ENCODE assay signal across 8 cellular contexts in genomic region chr1:248839168-248839555, GRCh38. TPM values are rescaled to one million over a fixed set of nuclear protein-coding genes. Genes with fewer than 3 reads are reported as not detected.
DNase-seq lines count a peak whose midpoint lies in the region; ATAC-seq and TF ChIP-seq lines count a peak whose summit lies in the region.

No MANE protein-coding gene starts in this region.

- H4K8ac ChIP-seq in H9 (replicated peaks; ENCODE audit: insufficient read length, low read depth, low read length), result no peak overlapping the region

- H3K9me3 Mint-ChIP-seq in H9 (no peaks in the 10 kb centered on the region), type B pancreatic cell (no peaks in the 10 kb centered on the region)

- DNase-seq in H9 (no peak), right cardiac atrium (no peak), glomerular visceral epithelial cell (ENCODE audit: extremely low spot score) (no peak), type B pancreatic cell (ENCODE audit: extremely low spot score, unreplicated experiment) (no peak)
- DNase-seq in stimulated activated naive CD4-positive, alpha-beta T cell treated with Interleukin-2 at 50 U/mL for 16 hours (lab: John Stamatoyannopoulos, UW), result no peak

- H4K20me1 ChIP-seq in H9 (ENCODE audit: control insufficient read depth, insufficient read depth, insufficient read length), result no peaks in the 10 kb centered on the region
- H4K20me1 ChIP-seq in SU-DHL-6 (ENCODE audit: low read depth, low read length), result no peaks in the 10 kb centered on the region

- H3K56ac ChIP-seq in H9 (ENCODE audit: insufficient read length, low read depth, low read length), result no peak overlapping the region

- H2BK12ac ChIP-seq in H9 (ENCODE audit: insufficient read length, low read depth, low read length), result no peak overlapping the region

- TF ChIP-seq CTCF in H9 (conservative IDR thresholded peaks at IDR 0.05), result no peak
- no peak for TF ChIP-seq CTCF in SU-DHL-6 (IDR thresholded peaks at IDR 0.05; ENCODE audit: insufficient read depth, low read length, poor library complexity, severe bottlenecking)
- TF ChIP-seq CTCF in type B pancreatic cell (conservative IDR thresholded peaks at IDR 0.05), result no peak

- H3K14ac ChIP-seq in H9 (ENCODE audit: insufficient read depth, low read length), result peak overlapping the region; percentile 55; the same call in 1 of the 2 replicates

- H3K36me3 Mint-ChIP-seq in H9 (ENCODE audit: insufficient read depth in 1 of 3, low read depth in 3 of 3) (peaks cover 0 to 2% (median 1%) of the 10 kb centered on the region in 3 experiments; a peak in 4 of 7 replicates), type B pancreatic cell (no peaks in the 10 kb centered on the region)

- H2BK15ac ChIP-seq in H9 (ENCODE audit: low read depth, low read length), result no peak overlapping the region

- peak overlapping the region; percentile 80 for H3K18ac ChIP-seq in H9 (ENCODE audit: insufficient read length, low read depth, low read length)

- no peak overlapping the region for H3K4ac ChIP-seq in H9 (ENCODE audit: low read depth, low read length)

- H3K4me2 ChIP-seq in H9 (ENCODE audit: insufficient read depth, insufficient read length, low read length) (peak overlapping the region; percentile 75), SU-DHL-6 (ENCODE audit: low read depth, low read length, poor library complexity, severe bottlenecking) (peak overlapping the region; percentile 77), skeletal muscle satellite cell (ENCODE audit: low read length) (peak overlapping the region; percentile 99)

- H3K27ac ChIP-seq in H9 (ENCODE audit: insufficient read length, low read depth, low read length) (no peak overlapping the region), SU-DHL-6 (ENCODE audit: low read depth, low read length) (peak overlapping the region; percentile 87), right cardiac atrium (ENCODE audit: low read length) (peak overlapping the region; percentile 97)

- intact Hi-C loops in right cardiac atrium (cut with DNase I), result loop anchor here in 1 of 4 donors (2.0 kb wide), 1 partner anchor 20 kb away; the partner anchor contains the start of gene ZNF692

- H4K91ac ChIP-seq in H9 (ENCODE audit: insufficient read length, low read depth, low read length), result no peak overlapping the region

- H3K27me3 Mint-ChIP-seq in H9 (ENCODE audit: low read depth) (no peaks in the 10 kb centered on the region), type B pancreatic cell (no peaks in the 10 kb centered on the region)

- H3K9ac ChIP-seq in H9 (ENCODE audit: extremely low read depth, insufficient read length, low read length) (no peak overlapping the region), SU-DHL-6 (ENCODE audit: low read length) (peak overlapping the region; percentile 97), skeletal muscle satellite cell (ENCODE audit: low read depth, low read length) (peak overlapping the region; percentile 99)

- no peak overlapping the region; a peak in 3 of 5 replicates for H3K4me3 Mint-ChIP-seq in H9
- no peak overlapping the region for H3K4me3 Mint-ChIP-seq in type B pancreatic cell

- H3K9me3 ChIP-seq in H9 (ENCODE audit: control insufficient read depth, low read depth, low read length), result no peaks in the 10 kb centered on the region
- H3K9me3 ChIP-seq in SU-DHL-6 (ENCODE audit: insufficient read depth, low read length), result no peaks in the 10 kb centered on the region
- H3K9me3 ChIP-seq in right cardiac atrium (ENCODE audit: control insufficient read depth, low read length), result no peaks in the 10 kb centered on the region
- H3K9me3 ChIP-seq in skeletal muscle satellite cell (replicated peaks; ENCODE audit: low read length), result no peaks in the 10 kb centered on the region

- no peaks in the 10 kb centered on the region for H3K9me2 ChIP-seq in SU-DHL-6 (replicated peaks; ENCODE audit: insufficient read depth, low read length)

- no peak overlapping the region for H2BK5ac ChIP-seq in H9 (ENCODE audit: insufficient read length, low read length)

- H4K5ac ChIP-seq in H9 (ENCODE audit: insufficient read length, low read depth, low read length), result no peak overlapping the region

- no peak overlapping the region for H3K23ac ChIP-seq in H9 (ENCODE audit: insufficient read length, low read depth, low read length)

- no peak overlapping the region for H2AK5ac ChIP-seq in H9 (ENCODE audit: insufficient read length, low read length)

- no peak overlapping the region for H2BK20ac ChIP-seq in H9 (ENCODE audit: low read depth, low read length, poor library complexity, severe bottlenecking)

- H2AFZ ChIP-seq in H9 (ENCODE audit: low read length), result no peak overlapping the region
- peak overlapping the region; percentile 35 for H2AFZ ChIP-seq in SU-DHL-6 (ENCODE audit: low read depth, low read length, severe bottlenecking)

- no peak overlapping the region for H3T11ph ChIP-seq in H9 (ENCODE audit: low read length)

- H3K79me2 ChIP-seq in H9 (ENCODE audit: insufficient read depth, low read length), result peaks cover 3% of the 10 kb centered on the region
- H3K79me2 ChIP-seq in SU-DHL-6 (ENCODE audit: insufficient read depth, low read length), result peaks cover 38% of the 10 kb centered on the region

- H3K27me3 ChIP-seq in H9 (ENCODE audit: insufficient read depth, low read length) (no peaks in the 10 kb centered on the region), SU-DHL-6 (ENCODE audit: low read length) (no peaks in the 10 kb centered on the region), right cardiac atrium (ENCODE audit: control insufficient read depth, insufficient read depth) (no peaks in the 10 kb centered on the region), skeletal muscle satellite cell (ENCODE audit: control insufficient read depth, insufficient read depth, low read length) (peaks cover 8% of the 10 kb centered on the region)

- H3K79me1 ChIP-seq in H9 (ENCODE audit: insufficient read depth, low read depth, low read length, poor library complexity, severe bottlenecking), result no peaks in the 10 kb centered on the region

- H3K36me3 ChIP-seq in SU-DHL-6 (ENCODE audit: low read length), result no peaks in the 10 kb centered on the region
- H3K36me3 ChIP-seq in skeletal muscle satellite cell (ENCODE audit: insufficient read depth, low read length), result no peaks in the 10 kb centered on the region

- peaks cover 4% of the 10 kb centered on the region for H3K23me2 ChIP-seq in H9 (ENCODE audit: insufficient read length, low read depth, low read length, poor library complexity, severe bottlenecking)

- H3K27ac Mint-ChIP-seq in H9 (peak overlapping the region; percentile 91 to 97 (median 95)), type B pancreatic cell (no peak overlapping the region)

- no peak overlapping the region for H2BK120ac ChIP-seq in H9 (ENCODE audit: low read depth, low read length, poor library complexity, severe bottlenecking)

- ATAC-seq in right cardiac atrium, result no peak
- no peak for ATAC-seq in GM21390 (IDR thresholded peaks at IDR 0.05; ENCODE audit: unreplicated experiment)

- no CpG with 5 or more reads among the region's 10 CpGs for WGBS in H9 (ENCODE audit: extremely low coverage, insufficient read length, low lambda C conversion rate)
- 17% methylated on average over 10 of the region's 10 CpGs for WGBS in right cardiac atrium

- no peaks in the 10 kb centered on the region for H3F3A ChIP-seq in SU-DHL-6 (ENCODE audit: insufficient read depth)

- peak overlapping the region; percentile 65 for H3K4me3 ChIP-seq in SU-DHL-6 (ENCODE audit: insufficient read depth, low read length, poor library complexity, severe bottlenecking)
- H3K4me3 ChIP-seq in right cardiac atrium (ENCODE audit: low read length), result peak overlapping the region; percentile 74
- peak overlapping the region; percentile 91 for H3K4me3 ChIP-seq in skeletal muscle satellite cell (ENCODE audit: low read length)

- no peaks in the 10 kb centered on the region; the same call in 1 of the 2 replicates for H3K4me1 ChIP-seq in H9 (ENCODE audit: insufficient read depth, low read length)
- H3K4me1 ChIP-seq in right cardiac atrium (ENCODE audit: control insufficient read depth, insufficient read depth, low read length), result peaks cover 9% of the 10 kb centered on the region
- H3K4me1 ChIP-seq in skeletal muscle satellite cell (ENCODE audit: control insufficient read depth, insufficient read depth, low read length), result peaks cover 23% of the 10 kb centered on the region

- H3K4me1 Mint-ChIP-seq in H9 (peaks cover 2 to 13% of the 10 kb centered on the region in 2 experiments; a peak in 3 of 4 replicates), type B pancreatic cell (ENCODE audit: unreplicated experiment) (peaks cover 24% of the 10 kb centered on the region)

RNA-seq across cellular contexts. Expression of gene ZNF672, which starts 1.1 kb away (rescaled TPM):
- total RNA-seq in H9 (2021), result 28.5 and 29.4 TPM in 2 replicates
- 10 to 100 TPM; 34.6 to 52.7 (median 40.5) TPM for total RNA-seq in right cardiac atrium
- polyA plus RNA-seq in right cardiac atrium, result 29.3 TPM
- 12.4 and 15.5 TPM in 2 replicates for total RNA-seq in skeletal muscle satellite cell (2012; rRNA removed)
- total RNA-seq in type B pancreatic cell (ENCODE audit: low replicate concordance), result 33.0 and 35.0 TPM in 2 replicates

RNA-seq across cellular contexts. Expression of gene SH3BP5L, which starts 13.4 kb away (rescaled TPM):
- total RNA-seq in H9 (2021), result 27.6 and 28.8 TPM in 2 replicates
- total RNA-seq in right cardiac atrium, result 10 to 100 TPM; 15.3 to 20.8 (median 18.0) TPM
- 18.0 TPM for polyA plus RNA-seq in right cardiac atrium
- total RNA-seq in skeletal muscle satellite cell (2012; rRNA removed), result 19.0 and 27.3 TPM in 2 replicates
- 33.4 and 33.7 TPM in 2 replicates for total RNA-seq in type B pancreatic cell (ENCODE audit: low replicate concordance)

RNA-seq across cellular contexts. Expression of gene ZNF692, which starts 19.7 kb away (rescaled TPM):
- total RNA-seq in H9 (2021), result 40.0 and 40.1 TPM in 2 replicates
- 10 to 100 TPM; 12.8 to 27.2 (median 19.6) TPM for total RNA-seq in right cardiac atrium
- 24.4 TPM for polyA plus RNA-seq in right cardiac atrium
- 11.4 and 19.4 TPM in 2 replicates for total RNA-seq in skeletal muscle satellite cell (2012; rRNA removed)
- total RNA-seq in type B pancreatic cell (ENCODE audit: low replicate concordance), result 55.0 and 73.0 TPM in 2 replicates
